Comparison of ENCODE assay signal across 8 cellular contexts in genomic region chr1:235415008-235415904, GRCh38. TPM values are rescaled to one million over a fixed set of nuclear protein-coding genes. Genes with fewer than 3 reads are reported as not detected.
DNase-seq lines count a peak whose midpoint lies in the region; ATAC-seq and TF ChIP-seq lines count a peak whose summit lies in the region.

No MANE protein-coding gene starts in this region.

- ATAC-seq in HG03095 (IDR thresholded peaks at IDR 0.05; ENCODE audit: unreplicated experiment) (peak; percentile 76), right lobe of liver (peak; percentile 70 to 82 (median 73))

- DNase-seq in GM12865 (ENCODE audit: low read depth) (peak; percentile 84), NCI-H510A treated with DMSO at 0.1 percent for 48 hours (lab: John Stamatoyannopoulos, UW) (peak; percentile 48), coronary artery (ENCODE audit: low spot score) (no peak), right lobe of liver (peak; percentile 60 to 71 (median 65)), NCI-H128 (lab: John Stamatoyannopoulos, UW; ENCODE audit: unreplicated experiment) (no peak)
- DNase-seq in activated CD4-positive, alpha-beta T cell treated with anti-CD3 and anti-CD28 coated beads for 4 hours: peak; percentile 53 to 58
- peak; percentile 28 to 48 (median 34) for DNase-seq in stimulated activated CD4-positive, alpha-beta T cell treated with anti-CD3 and anti-CD28 coated beads, TNF-alpha, amount 100 ng/mL, for 48 hours (ENCODE audit: low read depth in 3 of 3)

- intact Hi-C loops in right lobe of liver (cut with DNase I): loop anchor here (10.0 kb wide), 1 partner anchor 160 kb away; no protein-coding TSS in a partner anchor

- 80% methylated on average over 7 of the region's 7 CpGs for WGBS in right lobe of liver (ENCODE audit: insufficient coverage, low coverage, low lambda C conversion rate, missing lambda C conversion rate)

- peaks cover 0 to 21% (median 9%) of the 10 kb centered on the region in 4 donors for H3K4me1 ChIP-seq in right lobe of liver

- H3K4me3 ChIP-seq in GM12865 (ENCODE audit: low read depth, low read length): no peak overlapping the region
- no peak overlapping the region for H3K4me3 ChIP-seq in coronary artery
- no peak overlapping the region for H3K4me3 ChIP-seq in right lobe of liver

- no peak for TF ChIP-seq POLR2A in right lobe of liver (IDR thresholded peaks at IDR 0.05)

- H3K9me3 ChIP-seq in right lobe of liver: no peaks in the 10 kb centered on the region

- H3K27ac ChIP-seq in coronary artery: no peak overlapping the region
- H3K27ac ChIP-seq in right lobe of liver: no peak overlapping the region

- peak; percentile 72 for TF ChIP-seq CTCF in GM12865 (IDR thresholded peaks at IDR 0.05; ENCODE audit: insufficient read depth, low read depth, low read length, missing control alignments)
- TF ChIP-seq CTCF in coronary artery (IDR thresholded peaks at IDR 0.05): peak; percentile 62
- peak; percentile 76 to 86 (median 79) for TF ChIP-seq CTCF in right lobe of liver (IDR thresholded peaks at IDR 0.05)

- no peaks in the 10 kb centered on the region for H3K27me3 ChIP-seq in right lobe of liver

- peaks cover 0 to 2% (median 0%) of the 10 kb centered on the region in 4 donors for H3K36me3 ChIP-seq in right lobe of liver

RNA-seq across cellular contexts. Expression of gene TBCE, which starts 48.0 kb away (rescaled TPM):
- total RNA-seq in right lobe of liver: 10 to 100 TPM; 11.2 to 16.6 (median 13.3) TPM

Comparison
In these comparisons a context has a peak if more than half of its experiments do, and no peak if none do; other contexts are left out.
1. DNase-seq: peak in GM12865 (single experiment), NCI-H510A treated with DMSO at 0.1 percent for 48 hours (single experiment), activated CD4-positive, alpha-beta T cell treated with anti-CD3 and anti-CD28 coated beads for 4 hours (2 of 2), right lobe of liver (3 of 3) and stimulated activated CD4-positive, alpha-beta T cell treated with anti-CD3 and anti-CD28 coated beads, TNF-alpha, amount 100 ng/mL, for 48 hours (3 of 3); none in coronary artery (single experiment) and NCI-H128 (single experiment).
2. Peak in every context shown above with its lines, with median percentiles within 50 percentile points of each other: CTCF ChIP-seq.